11 cellular contexts compared by ENCODE assay signal in the genomic region with DNA sequence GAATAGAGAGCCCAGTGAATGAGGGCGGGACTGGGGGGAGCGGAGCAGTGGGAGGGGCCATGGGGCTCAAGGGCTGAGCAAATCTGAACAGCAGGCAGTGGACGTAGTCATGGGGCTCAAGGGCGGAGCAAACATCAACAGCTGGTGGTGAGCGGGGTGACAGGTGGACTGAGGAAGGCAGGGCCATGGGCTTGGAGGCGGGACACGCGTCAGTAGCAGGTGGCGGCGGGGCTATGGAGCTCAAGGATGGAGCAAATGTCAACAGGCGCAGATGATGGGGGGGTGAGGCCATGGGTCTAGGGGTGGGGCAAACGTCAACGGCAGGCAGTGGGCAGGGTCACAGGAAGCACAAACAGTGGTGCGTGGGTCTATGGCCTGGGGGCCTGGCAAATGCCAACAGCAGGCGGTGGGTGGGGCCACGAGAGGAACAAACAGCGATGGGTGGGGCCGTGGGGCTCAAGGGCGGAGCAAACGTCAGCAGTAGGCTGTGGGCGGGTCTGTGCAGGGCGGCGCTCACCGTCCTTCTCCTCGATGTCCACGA. TPM values are rescaled to one million over a fixed set of nuclear protein-coding genes. Genes with fewer than 3 reads are reported as not detected.
DNase-seq lines count a peak whose midpoint lies in the region; ATAC-seq and TF ChIP-seq lines count a peak whose summit lies in the region.
"Not testable (repeated sequence)": the region's sequence is repeated elsewhere in the genome, so short reads cannot be mapped to it uniquely, and the experiment has no call there.
"Had no signal": no experiment of that assay in that cellular context is flagged by ENCODE, and none has a peak within 500 bp of the region (broad histone marks: within the 10 kb centered on the region; RNA-seq: fewer than 3 reads in every experiment).

No MANE protein-coding gene starts in this region.

- POLR2A ChIA-PET in activated naive CD8-positive, alpha-beta T cell treated with anti-CD3 and anti-CD28 coated beads, Interleukin-2, amount 10 ng/mL, durations not matched to agents 7 days and 5 days (lab: Charles Lee): not testable (repeated sequence)

- H3K4me1 Mint-ChIP-seq in activated naive CD8-positive, alpha-beta T cell treated with anti-CD3 and anti-CD28 coated beads, Interleukin-2, amount 10 ng/mL, durations not matched to agents 7 days and 5 days: not testable (repeated sequence)

- ATAC-seq in GM19395 (IDR thresholded peaks at IDR 0.05; ENCODE audit: unreplicated experiment): peak; percentile 52
- ATAC-seq in HG02642 (IDR thresholded peaks at IDR 0.05; ENCODE audit: poor library complexity, unreplicated experiment): peak; percentile 42
- peak; percentile 58 for ATAC-seq in HG03354 (IDR thresholded peaks at IDR 0.05; ENCODE audit: poor library complexity, severe bottlenecking, unreplicated experiment)
- ATAC-seq in activated naive CD8-positive, alpha-beta T cell treated with anti-CD3 and anti-CD28 coated beads, Interleukin-2, amount 10 ng/mL, durations not matched to agents 7 days and 5 days (ENCODE audit: low read depth): peak; percentile 59
- peak; percentile 72 for ATAC-seq in left lobe of liver

- H3K9me3 ChIP-seq in BE2C: not testable (repeated sequence)

- DNase-seq in BE2C: peak; percentile 22
- DNase-seq in activated CD4-positive, alpha-beta T cell treated with anti-CD3 and anti-CD28 coated beads for 1 hour: peak; percentile 11
- DNase-seq in activated naive CD8-positive, alpha-beta T cell treated with anti-CD3 and anti-CD28 coated beads, Interleukin-2, amount 10 ng/mL, durations not matched to agents 7 days and 5 days: peak; percentile 58
- DNase-seq in left lobe of liver (ENCODE audit: low spot score): peak; percentile 51
- peak; percentile 30 for DNase-seq in stimulated activated CD4-positive, alpha-beta T cell treated with anti-CD3 and anti-CD28 coated beads, Interleukin-1b, Interleukin-23, amount 100 ng/mL, for 48 hours

- H3K27me3 ChIP-seq in BE2C: not testable (repeated sequence)

- not testable (repeated sequence) for H3K4me1 ChIP-seq in BE2C

- H3K9me3 Mint-ChIP-seq in activated naive CD8-positive, alpha-beta T cell treated with anti-CD3 and anti-CD28 coated beads, Interleukin-2, amount 10 ng/mL, durations not matched to agents 7 days and 5 days: not testable (repeated sequence)

- H3K27me3 Mint-ChIP-seq in activated naive CD8-positive, alpha-beta T cell treated with anti-CD3 and anti-CD28 coated beads, Interleukin-2, amount 10 ng/mL, durations not matched to agents 7 days and 5 days: not testable (repeated sequence)

- not testable (repeated sequence) for H3K27ac Mint-ChIP-seq in activated naive CD8-positive, alpha-beta T cell treated with anti-CD3 and anti-CD28 coated beads, Interleukin-2, amount 10 ng/mL, durations not matched to agents 7 days and 5 days

- not testable (repeated sequence) for H3K4me3 Mint-ChIP-seq in activated naive CD8-positive, alpha-beta T cell treated with anti-CD3 and anti-CD28 coated beads, Interleukin-2, amount 10 ng/mL, durations not matched to agents 7 days and 5 days

- H3K4me3 ChIP-seq in BE2C (ENCODE audit: low read depth, low read length): not testable (repeated sequence)

- H3K36me3 ChIP-seq in BE2C: not testable (repeated sequence)

- H3K36me3 Mint-ChIP-seq in activated naive CD8-positive, alpha-beta T cell treated with anti-CD3 and anti-CD28 coated beads, Interleukin-2, amount 10 ng/mL, durations not matched to agents 7 days and 5 days: not testable (repeated sequence)

- not testable (repeated sequence) for TF ChIP-seq CTCF in BE2C (IDR thresholded peaks at IDR 0.05; ENCODE audit: low read depth, low read length)

RNA-seq across cellular contexts. Expression of a gene that starts 20.2 kb away (rescaled TPM):
- 67.9 TPM for polyA plus RNA-seq in BE2C (2012; ENCODE audit: insufficient read depth, insufficient read length, low read depth)
- total RNA-seq in activated naive CD8-positive, alpha-beta T cell treated with anti-CD3 and anti-CD28 coated beads, Interleukin-2, amount 10 ng/mL, durations not matched to agents 7 days and 5 days: 10 to 100 TPM; 49.0 to 57.2 TPM
- 15.1 TPM for total RNA-seq in left lobe of liver

RNA-seq across cellular contexts. Expression of a gene that starts 24.0 kb away (rescaled TPM):
- polyA plus RNA-seq in BE2C (2012; ENCODE audit: insufficient read depth, insufficient read length, low read depth): 19.6 TPM
- total RNA-seq in activated naive CD8-positive, alpha-beta T cell treated with anti-CD3 and anti-CD28 coated beads, Interleukin-2, amount 10 ng/mL, durations not matched to agents 7 days and 5 days: 10 to 100 TPM; 40.5 to 43.2 TPM
- 10.7 TPM for total RNA-seq in left lobe of liver

RNA-seq across cellular contexts. Expression of a gene that starts 41.5 kb away (rescaled TPM):
- polyA plus RNA-seq in BE2C (2012; ENCODE audit: insufficient read depth, insufficient read length, low read depth): 4.3 TPM
- total RNA-seq in activated naive CD8-positive, alpha-beta T cell treated with anti-CD3 and anti-CD28 coated beads, Interleukin-2, amount 10 ng/mL, durations not matched to agents 7 days and 5 days: under 1 TPM in 1 of 2 experiments, not detected in 1; 0.28 TPM
- not detected for total RNA-seq in left lobe of liver
- total RNA-seq: A172, cerebellum, esophagus squamous epithelium had no signal

RNA-seq across cellular contexts. Expression of a gene that starts 49.1 kb away (rescaled TPM):
- 10.2 TPM for polyA plus RNA-seq in BE2C (2012; ENCODE audit: insufficient read depth, insufficient read length, low read depth)
- total RNA-seq in activated naive CD8-positive, alpha-beta T cell treated with anti-CD3 and anti-CD28 coated beads, Interleukin-2, amount 10 ng/mL, durations not matched to agents 7 days and 5 days: 10 to 100 TPM; 20.5 to 20.7 TPM
- total RNA-seq in left lobe of liver: 8.5 TPM

RNA-seq across cellular contexts. Expression of a gene that starts 50.0 kb away (rescaled TPM):
- 2.3 TPM for polyA plus RNA-seq in BE2C (2012; ENCODE audit: insufficient read depth, insufficient read length, low read depth)
- 10 to 100 TPM; 41.8 to 44.5 TPM for total RNA-seq in activated naive CD8-positive, alpha-beta T cell treated with anti-CD3 and anti-CD28 coated beads, Interleukin-2, amount 10 ng/mL, durations not matched to agents 7 days and 5 days
- 10.0 TPM for total RNA-seq in left lobe of liver
